27 cellular contexts compared by ENCODE assay signal in genomic region chr21:38167345-38167744, GRCh38.
"Had no signal": no experiment of that assay in that cellular context is flagged by ENCODE, and none has a peak within 500 bp of the region (broad histone marks: within the 10 kb centered on the region; RNA-seq: fewer than 3 reads in every experiment).

No MANE protein-coding gene starts in this region.

- H3K4me2 ChIP-seq: hepatocyte, neural progenitor cell had no signal

- DNase-seq: islet precursor cell; left ventricle myocardium inferior; naive B cell; natural killer cell; nephron progenitor cell; ovary; stimulated activated CD4-positive, alpha-beta T cell treated with anti-CD3 and anti-CD28 coated beads, Interleukin-12 subunit alpha, Interleukin-12 subunit beta, amount 100 ng/mL, for 4 hours; stimulated activated CD4-positive, alpha-beta T cell treated with anti-CD3 and anti-CD28 coated beads, Interleukin-15, amount 100 ng/mL, for 24 hours; stimulated activated CD4-positive, alpha-beta T cell treated with anti-CD3 and anti-CD28 coated beads, Interleukin-2, amount 100 ng/mL, for 24 hours; stimulated activated CD4-positive, alpha-beta T cell treated with anti-CD3 and anti-CD28 coated beads, Interleukin-4, amount 100 ng/mL, for 1 hour; stimulated activated naive B cell treated with anti-CD40 and anti-IgM and Interleukin-4, amounts not matched to agents 10 μg/mL and 1 μg/mL and 100 μg/mL, for 72 hours; stimulated activated naive CD8-positive, alpha-beta T cell treated with anti-CD3 and anti-CD28 coated beads, Interleukin-15, Interleukin-2, amounts not matched to agents 100 U/mL and 50 U/mL, for 24 hours; stomach; testis; thyroid gland; transverse colon; upper lobe of left lung had no signal

- H3K36me3 ChIP-seq: left ventricle myocardium inferior, neural progenitor cell, ovary, right atrium auricular region, stomach, thyroid gland, transverse colon, upper lobe of left lung, vagina had no signal

- H2AFZ ChIP-seq: hepatocyte, neural progenitor cell had no signal

- ATAC-seq: natural killer cell; sciatic nerve; stimulated activated naive B cell treated with anti-CD40 and anti-IgM and Interleukin-4, amounts not matched to agents 10 μg/mL and 1 μg/mL and 100 μg/mL, for 72 hours; stimulated activated naive CD8-positive, alpha-beta T cell treated with anti-CD3 and anti-CD28 coated beads, Interleukin-15, Interleukin-2, amounts not matched to agents 100 U/mL and 50 U/mL, for 24 hours had no signal

- H3K36me3 Mint-ChIP-seq: memory B cell; mesothelial cell of epicardium; naive B cell; natural killer cell; neural progenitor cell; stimulated activated naive B cell treated with anti-CD40 and anti-IgM and Interleukin-4, amounts not matched to agents 10 μg/mL and 1 μg/mL and 100 μg/mL, for 72 hours had no signal

- H3K79me2 ChIP-seq: hepatocyte had no signal

- H3K4me1 ChIP-seq: transverse colon, vagina had no signal

- H3K27me3 ChIP-seq: hepatocyte, neural progenitor cell, ovary, right atrium auricular region, stomach, testis, thyroid gland, transverse colon, upper lobe of left lung, vagina had no signal

- H3K9me3 ChIP-seq: left ventricle myocardium inferior, ovary, right atrium auricular region, stomach, testis, thyroid gland, transverse colon, upper lobe of left lung, vagina had no signal

- H3K27ac Mint-ChIP-seq: memory B cell; mesothelial cell of epicardium; natural killer cell; nephron progenitor cell; neural progenitor cell; progenitor cell of endocrine pancreas; stimulated activated naive B cell treated with anti-CD40 and anti-IgM and Interleukin-4, amounts not matched to agents 10 μg/mL and 1 μg/mL and 100 μg/mL, for 72 hours had no signal

- H3K9me3 Mint-ChIP-seq: memory B cell; naive B cell; natural killer cell; stimulated activated naive B cell treated with anti-CD40 and anti-IgM and Interleukin-4, amounts not matched to agents 10 μg/mL and 1 μg/mL and 100 μg/mL, for 72 hours had no signal

- H3K4me1 Mint-ChIP-seq: memory B cell; naive B cell; natural killer cell; stimulated activated naive B cell treated with anti-CD40 and anti-IgM and Interleukin-4, amounts not matched to agents 10 μg/mL and 1 μg/mL and 100 μg/mL, for 72 hours had no signal

- H3K27me3 Mint-ChIP-seq: stimulated activated naive B cell treated with anti-CD40 and anti-IgM and Interleukin-4, amounts not matched to agents 10 μg/mL and 1 μg/mL and 100 μg/mL, for 72 hours had no signal

- H3K27ac ChIP-seq: hepatocyte, left ventricle myocardium inferior, neural progenitor cell, ovary, right atrium auricular region, skin epidermis, stomach, testis, thyroid gland, transverse colon, upper lobe of left lung, vagina had no signal

- H3K4me3 Mint-ChIP-seq: memory B cell; mesothelial cell of epicardium; naive B cell; natural killer cell; nephron progenitor cell; neural progenitor cell; stimulated activated naive B cell treated with anti-CD40 and anti-IgM and Interleukin-4, amounts not matched to agents 10 μg/mL and 1 μg/mL and 100 μg/mL, for 72 hours had no signal

- H3K9ac ChIP-seq: neural progenitor cell had no signal

- H3K4me3 ChIP-seq: hepatocyte, left ventricle myocardium inferior, lung, neural progenitor cell, ovary, right atrium auricular region, skin epidermis, stomach, testis, thyroid gland, transverse colon, upper lobe of left lung, vagina had no signal
